ENCODE assay signal across 1 cellular context in the genomic region with DNA sequence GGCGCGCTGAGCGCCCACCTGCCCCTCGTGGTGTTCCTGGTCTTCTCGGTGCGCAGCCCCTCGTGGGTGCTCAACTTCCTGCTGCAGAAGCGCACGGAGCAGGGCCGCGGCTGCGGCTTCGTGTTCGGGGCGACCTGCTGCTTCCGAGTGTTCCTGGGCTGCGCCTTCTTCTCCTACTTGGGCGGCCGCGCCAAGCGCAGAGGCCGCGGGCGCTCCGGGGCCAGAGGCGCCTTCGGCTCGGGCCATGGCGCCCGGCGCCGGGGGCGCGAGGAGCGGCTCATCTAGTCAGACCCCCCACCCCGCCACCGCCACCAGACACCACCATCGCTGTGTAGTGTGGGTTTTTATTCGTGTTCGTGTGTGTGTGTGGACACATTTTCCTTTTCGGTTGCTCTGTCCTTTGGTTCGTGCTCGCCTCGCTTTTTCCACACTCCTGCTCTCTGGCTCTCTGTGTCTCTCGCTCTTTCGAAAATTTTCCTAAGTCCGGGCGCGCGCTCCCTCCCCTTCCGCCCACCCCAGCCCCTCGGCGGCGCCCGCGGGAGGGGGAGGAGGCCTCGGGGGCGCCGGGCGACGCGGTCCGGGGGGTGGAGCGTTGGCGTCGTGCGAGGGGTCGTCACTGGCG.
TF ChIP-seq lines count a peak whose summit lies in the region.

No MANE protein-coding gene starts in this region.

TF ChIP-seq in HepG2, 621 proteins besides CTCF, POLR2A, EP300 and RAD21 (continued from another document and continues in another):
- TF ChIP-seq ZNF557 (CRISPR knock-in tag; IDR thresholded peaks at IDR 0.05): peak; percentile 67; the same call in 1 of the 2 replicates
- TF ChIP-seq ZNF564 (CRISPR knock-in tag; IDR thresholded peaks at IDR 0.05): no peak
- peak; percentile 71; the same call in 1 of the 2 replicates for TF ChIP-seq ZNF333 (CRISPR knock-in tag; IDR thresholded peaks at IDR 0.05; ENCODE audit: borderline replicate concordance)
- TF ChIP-seq, protein P1, sequence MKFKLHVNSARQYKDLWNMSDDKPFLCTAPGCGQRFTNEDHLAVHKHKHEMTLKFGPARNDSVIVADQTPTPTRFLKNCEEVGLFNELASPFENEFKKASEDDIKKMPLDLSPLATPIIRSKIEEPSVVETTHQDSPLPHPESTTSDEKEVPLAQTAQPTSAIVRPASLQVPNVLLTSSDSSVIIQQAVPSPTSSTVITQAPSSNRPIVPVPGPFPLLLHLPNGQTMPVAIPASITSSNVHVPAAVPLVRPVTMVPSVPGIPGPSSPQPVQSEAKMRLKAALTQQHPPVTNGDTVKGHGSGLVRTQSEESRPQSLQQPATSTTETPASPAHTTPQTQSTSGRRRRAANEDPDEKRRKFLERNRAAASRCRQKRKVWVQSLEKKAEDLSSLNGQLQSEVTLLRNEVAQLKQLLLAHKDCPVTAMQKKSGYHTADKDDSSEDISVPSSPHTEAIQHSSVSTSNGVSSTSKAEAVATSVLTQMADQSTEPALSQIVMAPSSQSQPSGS (CRISPR knock-in tag; IDR thresholded peaks at IDR 0.05): peak; percentile 35; the same call in 1 of the 2 replicates
- TF ChIP-seq, protein P2, sequence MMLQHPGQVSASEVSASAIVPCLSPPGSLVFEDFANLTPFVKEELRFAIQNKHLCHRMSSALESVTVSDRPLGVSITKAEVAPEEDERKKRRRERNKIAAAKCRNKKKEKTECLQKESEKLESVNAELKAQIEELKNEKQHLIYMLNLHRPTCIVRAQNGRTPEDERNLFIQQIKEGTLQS (CRISPR knock-in tag; IDR thresholded peaks at IDR 0.05): 0 out of 2 replicates have a peak, but pooled peaks have one; percentile 12
- TF ChIP-seq REXO4 (CRISPR knock-in tag; IDR thresholded peaks at IDR 0.05; ENCODE audit: borderline replicate concordance): peak; percentile 13; the same call in 1 of the 2 replicates
- TF ChIP-seq SPEN (CRISPR knock-in tag; IDR thresholded peaks at IDR 0.05; ENCODE audit: low read depth): no peak
- peak; percentile 59; the same call in 1 of the 2 replicates for TF ChIP-seq HOXA3 (CRISPR knock-in tag; IDR thresholded peaks at IDR 0.05)
- TF ChIP-seq, protein P3, sequence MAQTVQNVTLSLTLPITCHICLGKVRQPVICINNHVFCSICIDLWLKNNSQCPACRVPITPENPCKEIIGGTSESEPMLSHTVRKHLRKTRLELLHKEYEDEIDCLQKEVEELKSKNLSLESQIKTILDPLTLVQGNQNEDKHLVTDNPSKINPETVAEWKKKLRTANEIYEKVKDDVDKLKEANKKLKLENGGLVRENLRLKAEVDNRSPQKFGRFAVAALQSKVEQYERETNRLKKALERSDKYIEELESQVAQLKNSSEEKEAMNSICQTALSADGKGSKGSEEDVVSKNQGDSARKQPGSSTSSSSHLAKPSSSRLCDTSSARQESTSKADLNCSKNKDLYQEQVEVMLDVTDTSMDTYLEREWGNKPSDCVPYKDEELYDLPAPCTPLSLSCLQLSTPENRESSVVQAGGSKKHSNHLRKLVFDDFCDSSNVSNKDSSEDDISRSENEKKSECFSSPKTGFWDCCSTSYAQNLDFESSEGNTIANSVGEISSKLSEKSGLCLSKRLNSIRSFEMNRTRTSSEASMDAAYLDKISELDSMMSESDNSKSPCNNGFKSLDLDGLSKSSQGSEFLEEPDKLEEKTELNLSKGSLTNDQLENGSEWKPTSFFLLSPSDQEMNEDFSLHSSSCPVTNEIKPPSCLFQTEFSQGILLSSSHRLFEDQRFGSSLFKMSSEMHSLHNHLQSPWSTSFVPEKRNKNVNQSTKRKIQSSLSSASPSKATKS (CRISPR knock-in tag; IDR thresholded peaks at IDR 0.05): no peak; the same call in 1 of the 2 replicates
- TF ChIP-seq SAP130 (CRISPR knock-in tag; IDR thresholded peaks at IDR 0.05; ENCODE audit: low read depth): peak; percentile 69; the same call in 1 of the 2 replicates
- 0 out of 2 replicates have a peak, but pooled peaks have one; percentile 53 for TF ChIP-seq SP140L (CRISPR knock-in tag; IDR thresholded peaks at IDR 0.05; ENCODE audit: borderline replicate concordance)
- TF ChIP-seq RFX5 (IDR thresholded peaks at IDR 0.05; ENCODE audit: low read depth, low read length): peak; percentile 21; the same call in 1 of the 2 replicates
- no peak for TF ChIP-seq ZNF224 (CRISPR knock-in tag; IDR thresholded peaks at IDR 0.05)
- TF ChIP-seq, protein P4, sequence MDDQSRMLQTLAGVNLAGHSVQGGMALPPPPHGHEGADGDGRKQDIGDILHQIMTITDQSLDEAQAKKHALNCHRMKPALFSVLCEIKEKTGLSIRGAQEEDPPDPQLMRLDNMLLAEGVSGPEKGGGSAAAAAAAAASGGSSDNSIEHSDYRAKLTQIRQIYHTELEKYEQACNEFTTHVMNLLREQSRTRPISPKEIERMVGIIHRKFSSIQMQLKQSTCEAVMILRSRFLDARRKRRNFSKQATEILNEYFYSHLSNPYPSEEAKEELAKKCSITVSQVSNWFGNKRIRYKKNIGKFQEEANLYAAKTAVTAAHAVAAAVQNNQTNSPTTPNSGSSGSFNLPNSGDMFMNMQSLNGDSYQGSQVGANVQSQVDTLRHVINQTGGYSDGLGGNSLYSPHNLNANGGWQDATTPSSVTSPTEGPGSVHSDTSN (CRISPR knock-in tag; IDR thresholded peaks at IDR 0.05; ENCODE audit: borderline replicate concordance): peak; percentile 62; the same call in 1 of the 2 replicates
- TF ChIP-seq IKZF1 (IDR thresholded peaks at IDR 0.05): no peak
- peak; percentile 49; the same call in 1 of the 2 replicates for TF ChIP-seq ZNF350 (CRISPR knock-in tag; IDR thresholded peaks at IDR 0.05; ENCODE audit: borderline replicate concordance, low read depth)
- TF ChIP-seq, protein P5, sequence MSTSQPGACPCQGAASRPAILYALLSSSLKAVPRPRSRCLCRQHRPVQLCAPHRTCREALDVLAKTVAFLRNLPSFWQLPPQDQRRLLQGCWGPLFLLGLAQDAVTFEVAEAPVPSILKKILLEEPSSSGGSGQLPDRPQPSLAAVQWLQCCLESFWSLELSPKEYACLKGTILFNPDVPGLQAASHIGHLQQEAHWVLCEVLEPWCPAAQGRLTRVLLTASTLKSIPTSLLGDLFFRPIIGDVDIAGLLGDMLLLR (CRISPR knock-in tag; IDR thresholded peaks at IDR 0.05): peak; percentile 65
- no peak for TF ChIP-seq TEAD3 (CRISPR knock-in tag; optimal IDR thresholded peaks at IDR 0.05; ENCODE audit: borderline replicate concordance)
- no peak for TF ChIP-seq NCOR1 (IDR thresholded peaks at IDR 0.05; ENCODE audit: borderline replicate concordance, low read length)
- 0 out of 2 replicates have a peak, but pooled peaks have one; percentile 5 for TF ChIP-seq HNRNPL (IDR thresholded peaks at IDR 0.05; ENCODE audit: low read depth, low read length)
- no peak for TF ChIP-seq PRMT3 (CRISPR knock-in tag; IDR thresholded peaks at IDR 0.05; ENCODE audit: borderline replicate concordance, low read depth)
- TF ChIP-seq, protein P6, sequence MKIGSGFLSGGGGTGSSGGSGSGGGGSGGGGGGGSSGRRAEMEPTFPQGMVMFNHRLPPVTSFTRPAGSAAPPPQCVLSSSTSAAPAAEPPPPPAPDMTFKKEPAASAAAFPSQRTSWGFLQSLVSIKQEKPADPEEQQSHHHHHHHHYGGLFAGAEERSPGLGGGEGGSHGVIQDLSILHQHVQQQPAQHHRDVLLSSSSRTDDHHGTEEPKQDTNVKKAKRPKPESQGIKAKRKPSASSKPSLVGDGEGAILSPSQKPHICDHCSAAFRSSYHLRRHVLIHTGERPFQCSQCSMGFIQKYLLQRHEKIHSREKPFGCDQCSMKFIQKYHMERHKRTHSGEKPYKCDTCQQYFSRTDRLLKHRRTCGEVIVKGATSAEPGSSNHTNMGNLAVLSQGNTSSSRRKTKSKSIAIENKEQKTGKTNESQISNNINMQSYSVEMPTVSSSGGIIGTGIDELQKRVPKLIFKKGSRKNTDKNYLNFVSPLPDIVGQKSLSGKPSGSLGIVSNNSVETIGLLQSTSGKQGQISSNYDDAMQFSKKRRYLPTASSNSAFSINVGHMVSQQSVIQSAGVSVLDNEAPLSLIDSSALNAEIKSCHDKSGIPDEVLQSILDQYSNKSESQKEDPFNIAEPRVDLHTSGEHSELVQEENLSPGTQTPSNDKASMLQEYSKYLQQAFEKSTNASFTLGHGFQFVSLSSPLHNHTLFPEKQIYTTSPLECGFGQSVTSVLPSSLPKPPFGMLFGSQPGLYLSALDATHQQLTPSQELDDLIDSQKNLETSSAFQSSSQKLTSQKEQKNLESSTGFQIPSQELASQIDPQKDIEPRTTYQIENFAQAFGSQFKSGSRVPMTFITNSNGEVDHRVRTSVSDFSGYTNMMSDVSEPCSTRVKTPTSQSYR (CRISPR knock-in tag; IDR thresholded peaks at IDR 0.05; ENCODE audit: borderline replicate concordance): peak; percentile 69; the same call in 1 of the 2 replicates
- TF ChIP-seq ZNF720 (CRISPR knock-in tag; IDR thresholded peaks at IDR 0.05): no peak
- TF ChIP-seq YY1 (IDR thresholded peaks at IDR 0.05; ENCODE audit: insufficient read depth, insufficient replicate concordance, low read depth, low read length): peak; percentile 45
- no peak for TF ChIP-seq GABPA (IDR thresholded peaks at IDR 0.05; ENCODE audit: low read depth, low read length)
- TF ChIP-seq GABPA (CRISPR knock-in tag; IDR thresholded peaks at IDR 0.05; ENCODE audit: low read depth): peak; percentile 58
- TF ChIP-seq ZNF235 (CRISPR knock-in tag; IDR thresholded peaks at IDR 0.05; ENCODE audit: borderline replicate concordance): 0 out of 2 replicates have a peak, but pooled peaks have one; percentile 58
- 0 out of 2 replicates have a peak, but pooled peaks have one; percentile 65 for TF ChIP-seq ZFAT (CRISPR knock-in tag; conservative IDR thresholded peaks at IDR 0.05)
- TF ChIP-seq, protein P7, sequence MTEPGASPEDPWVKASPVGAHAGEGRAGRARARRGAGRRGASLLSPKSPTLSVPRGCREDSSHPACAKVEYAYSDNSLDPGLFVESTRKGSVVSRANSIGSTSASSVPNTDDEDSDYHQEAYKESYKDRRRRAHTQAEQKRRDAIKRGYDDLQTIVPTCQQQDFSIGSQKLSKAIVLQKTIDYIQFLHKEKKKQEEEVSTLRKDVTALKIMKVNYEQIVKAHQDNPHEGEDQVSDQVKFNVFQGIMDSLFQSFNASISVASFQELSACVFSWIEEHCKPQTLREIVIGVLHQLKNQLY (CRISPR knock-in tag; IDR thresholded peaks at IDR 0.05): peak; percentile 38; the same call in 1 of the 2 replicates
- TF ChIP-seq ZNF678 (CRISPR knock-in tag; IDR thresholded peaks at IDR 0.05): peak; percentile 56; the same call in 1 of the 2 replicates
- TF ChIP-seq CENPX (CRISPR knock-in tag; IDR thresholded peaks at IDR 0.05): no peak
- TF ChIP-seq KLF13 (CRISPR knock-in tag; IDR thresholded peaks at IDR 0.05): no peak
- TF ChIP-seq ZNF510 (CRISPR knock-in tag; IDR thresholded peaks at IDR 0.05; ENCODE audit: low read depth): no peak
- TF ChIP-seq SALL2 (CRISPR knock-in tag; IDR thresholded peaks at IDR 0.05): peak; percentile 59; the same call in 1 of the 2 replicates
- 0 out of 2 replicates have a peak, but pooled peaks have one; percentile 40 for TF ChIP-seq MXD4 (CRISPR knock-in tag; IDR thresholded peaks at IDR 0.05)
- TF ChIP-seq, protein P8, sequence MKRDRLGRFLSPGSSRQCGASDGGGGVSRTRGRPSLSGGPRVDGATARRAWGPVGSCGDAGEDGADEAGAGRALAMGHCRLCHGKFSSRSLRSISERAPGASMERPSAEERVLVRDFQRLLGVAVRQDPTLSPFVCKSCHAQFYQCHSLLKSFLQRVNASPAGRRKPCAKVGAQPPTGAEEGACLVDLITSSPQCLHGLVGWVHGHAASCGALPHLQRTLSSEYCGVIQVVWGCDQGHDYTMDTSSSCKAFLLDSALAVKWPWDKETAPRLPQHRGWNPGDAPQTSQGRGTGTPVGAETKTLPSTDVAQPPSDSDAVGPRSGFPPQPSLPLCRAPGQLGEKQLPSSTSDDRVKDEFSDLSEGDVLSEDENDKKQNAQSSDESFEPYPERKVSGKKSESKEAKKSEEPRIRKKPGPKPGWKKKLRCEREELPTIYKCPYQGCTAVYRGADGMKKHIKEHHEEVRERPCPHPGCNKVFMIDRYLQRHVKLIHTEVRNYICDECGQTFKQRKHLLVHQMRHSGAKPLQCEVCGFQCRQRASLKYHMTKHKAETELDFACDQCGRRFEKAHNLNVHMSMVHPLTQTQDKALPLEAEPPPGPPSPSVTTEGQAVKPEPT (CRISPR knock-in tag; IDR thresholded peaks at IDR 0.05; ENCODE audit: low read depth): no peak; the same call in 1 of the 2 replicates
- peak; percentile 87; the same call in 1 of the 2 replicates for TF ChIP-seq BORCS8-MEF2B (CRISPR knock-in tag; IDR thresholded peaks at IDR 0.05)
- no peak for TF ChIP-seq FOXM1 (CRISPR knock-in tag; IDR thresholded peaks at IDR 0.05)
